In genomic region chr2:67917332-67918054, GRCh38 we compare ENCODE assay signal across 10 cellular contexts.
DNase-seq lines count a peak whose midpoint lies in the region; ATAC-seq, FAIRE-seq and TF ChIP-seq lines count a peak whose summit lies in the region.
"Had no signal": no experiment of that assay in that cellular context is flagged by ENCODE, and none has a peak within 500 bp of the region (broad histone marks: within the 10 kb centered on the region; RNA-seq: fewer than 3 reads in every experiment).

No MANE protein-coding gene starts in this region.

- TF ChIP-seq CTCF in BJ (IDR thresholded peaks at IDR 0.05; ENCODE audit: insufficient read depth, low read depth, low read length), result no peak
- no peak for TF ChIP-seq CTCF in endothelial cell (IDR thresholded peaks at IDR 0.05; ENCODE audit: unreplicated experiment)
- TF ChIP-seq CTCF in osteoblast (IDR thresholded peaks at IDR 0.05; ENCODE audit: extremely low read depth, low read depth, low read length), result no peak
- no peak for TF ChIP-seq CTCF in type B pancreatic cell (conservative IDR thresholded peaks at IDR 0.05)

- no peak overlapping the region for H3K4me3 Mint-ChIP-seq in endothelial cell (ENCODE audit: unreplicated experiment)
- H3K4me3 Mint-ChIP-seq in type B pancreatic cell, result no peak overlapping the region

- no peaks in the 10 kb centered on the region for H3K27me3 Mint-ChIP-seq in endothelial cell (ENCODE audit: unreplicated experiment)
- H3K27me3 Mint-ChIP-seq in type B pancreatic cell, result peaks cover 10% of the 10 kb centered on the region

- peak overlapping the region; percentile 72 for H3K4me2 ChIP-seq in osteoblast (ENCODE audit: insufficient read depth, low read length)
- H3K4me2 ChIP-seq: hepatocyte had no signal

- H3K79me2 ChIP-seq in osteoblast (ENCODE audit: insufficient read depth, low read length), result no peaks in the 10 kb centered on the region
- H3K79me2 ChIP-seq: hepatocyte had no signal

- peak overlapping the region; percentile 62 for H2AFZ ChIP-seq in osteoblast (ENCODE audit: low read length)
- H2AFZ ChIP-seq: hepatocyte had no signal

- peak; percentile 80 for FAIRE-seq in RCC 7860 (lab: Jason Lieb, UNC)

- POLR2A ChIA-PET in BJ (lab: Charles Lee), result interaction anchor here (0.6 to 1.0 kb wide), 6 partner anchors 13 to 1480 kb away, joined by 3 to 16 read pairs (median 3); no protein-coding TSS in a partner anchor

- H3K27me3 ChIP-seq in BJ (ENCODE audit: control insufficient read depth, insufficient read depth, low read length), result no peaks in the 10 kb centered on the region
- H3K27me3 ChIP-seq in osteoblast (ENCODE audit: insufficient read depth, low read length), result no peaks in the 10 kb centered on the region
- H3K27me3 ChIP-seq: hepatocyte had no signal

- H4K20me1 ChIP-seq in osteoblast (ENCODE audit: insufficient read depth, low read length), result no peaks in the 10 kb centered on the region

- CTCF ChIA-PET in BJ (lab: Yijun Ruan, JAX), result interaction anchor here (0.6 to 1.6 kb wide), 5 partner anchors 51 to 1481 kb away, joined by 3 to 6 read pairs (median 4); no protein-coding TSS in a partner anchor

- H3K9me3 Mint-ChIP-seq in endothelial cell (ENCODE audit: unreplicated experiment) (no peaks in the 10 kb centered on the region), type B pancreatic cell (peaks cover 4% of the 10 kb centered on the region)

- no peaks in the 10 kb centered on the region for H3K36me3 ChIP-seq in BJ (ENCODE audit: control insufficient read depth, insufficient read depth, low read length)
- no peaks in the 10 kb centered on the region for H3K36me3 ChIP-seq in osteoblast (ENCODE audit: insufficient read depth, low read length)

- no peaks in the 10 kb centered on the region for H3K9me3 ChIP-seq in osteoblast (ENCODE audit: low read depth, low read length)

- H3K27ac Mint-ChIP-seq in endothelial cell (ENCODE audit: unreplicated experiment), result peak overlapping the region; percentile 30
- H3K27ac Mint-ChIP-seq in type B pancreatic cell, result no peak overlapping the region

- no peak overlapping the region for H3K4me3 ChIP-seq in BJ (ENCODE audit: low read depth, low read length)
- H3K4me3 ChIP-seq in osteoblast (ENCODE audit: insufficient read depth, low read length), result peak overlapping the region; percentile 52
- H3K4me3 ChIP-seq: hepatocyte had no signal

- peak overlapping the region; percentile 98 for H3K27ac ChIP-seq in osteoblast (ENCODE audit: low read depth, low read length)
- H3K27ac ChIP-seq: hepatocyte had no signal

- no peaks in the 10 kb centered on the region for H3K36me3 Mint-ChIP-seq in endothelial cell (ENCODE audit: low read depth, unreplicated experiment)
- no peaks in the 10 kb centered on the region for H3K36me3 Mint-ChIP-seq in type B pancreatic cell

- no peaks in the 10 kb centered on the region for H3K4me1 Mint-ChIP-seq in endothelial cell (ENCODE audit: unreplicated experiment)
- peaks cover 7% of the 10 kb centered on the region for H3K4me1 Mint-ChIP-seq in type B pancreatic cell (ENCODE audit: unreplicated experiment)

- peaks cover 15% of the 10 kb centered on the region for H3K4me1 ChIP-seq in osteoblast (ENCODE audit: insufficient read depth, low read length)

- DNase-seq in BJ (ENCODE audit: low read depth) (peak; percentile 99), RCC 7860 (ENCODE audit: low spot score) (peak; percentile 86), endothelial cell (ENCODE audit: low spot score) (no peak), osteoblast (ENCODE audit: insufficient read length, low spot score, missing footprints) (peak; percentile 92), type B pancreatic cell (ENCODE audit: extremely low spot score, unreplicated experiment) (no peak), NCI-H1436 treated with DMSO at 0.1 percent for 48 hours (lab: John Stamatoyannopoulos, UW) (no peak)
- DNase-seq: NCI-H2171 had no signal

- ATAC-seq in HG02852 (IDR thresholded peaks at IDR 0.05; ENCODE audit: unreplicated experiment) (no peak), GM21515 (IDR thresholded peaks at IDR 0.05; ENCODE audit: unreplicated experiment) (no peak)

Comparison
In these comparisons a context has a peak if more than half of its experiments do, and no peak if none do; other contexts are left out.
1. DNase-seq: peak in BJ (single experiment), RCC 7860 (single experiment) and osteoblast (single experiment); none in endothelial cell (single experiment), type B pancreatic cell (single experiment) and NCI-H1436 treated with DMSO at 0.1 percent for 48 hours (single experiment).